In the genomic region with DNA sequence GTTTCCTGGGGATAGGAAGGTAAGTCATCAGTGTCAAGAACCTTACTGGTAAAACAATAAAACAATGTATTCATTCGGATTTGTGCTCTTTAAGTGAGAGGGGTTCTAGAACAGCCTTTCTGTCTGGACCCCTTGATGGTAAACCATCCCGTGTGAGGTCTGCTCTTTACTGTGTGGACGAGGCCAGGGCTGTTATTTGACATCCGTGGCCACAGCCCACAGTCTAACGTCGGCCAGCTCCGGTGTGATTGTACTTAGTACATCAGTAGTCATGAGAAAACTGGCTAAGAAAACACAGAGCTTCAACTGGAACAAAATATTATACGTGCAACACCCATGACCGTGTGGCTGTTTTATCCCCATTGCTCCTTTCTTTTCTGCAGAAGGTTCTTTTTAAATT, we compare ENCODE assay signal across 20 cellular contexts.
A peak's percentile ranks its signal among the peaks of the same experiment; 100 is the strongest.
DNase-seq lines count a peak whose midpoint lies in the region; ATAC-seq, FAIRE-seq and TF ChIP-seq lines count a peak whose summit lies in the region.
"Had no signal": no experiment of that assay in that cellular context is flagged by ENCODE, and none has a peak within 500 bp of the region (broad histone marks: within the 10 kb centered on the region; RNA-seq: fewer than 3 reads in every experiment).

No MANE protein-coding gene starts in this region.

- intact Hi-C loops in activated CD4-positive, alpha-beta memory T cell treated with anti-CD3 and anti-CD28 coated beads for 36 hours (cut with micrococcal nuclease) = no loop called here
- intact Hi-C loops in naive thymus-derived CD4-positive, alpha-beta T cell (cut with micrococcal nuclease) = no loop called here
- intact Hi-C loops in pancreas (cut with DNase I) = no loop called here

- H3K4me1 ChIP-seq in CD8-positive, alpha-beta memory T cell (ENCODE audit: insufficient read depth, low read length) = peaks cover 27% of the 10 kb centered on the region
- H3K4me1 ChIP-seq in naive thymus-derived CD4-positive, alpha-beta T cell (ENCODE audit: control insufficient read depth in 2 of 2, insufficient read depth in 2 of 2, low read length in 2 of 2) = peaks cover 13 to 20% of the 10 kb centered on the region in 2 donors
- no peaks in the 10 kb centered on the region for H3K4me1 ChIP-seq in pancreas
- H3K4me1 ChIP-seq: parathyroid adenoma, upper lobe of right lung had no signal

- ATAC-seq in activated CD8-positive, alpha-beta T cell treated with anti-CD3 and anti-CD28 coated beads, Interleukin-2, amount 10 ng/mL, durations not matched to agents 7 days and 5 days = no peak
- ATAC-seq in naive thymus-derived CD4-positive, alpha-beta T cell = no peak
- no peak for ATAC-seq in pancreas
- ATAC-seq: PC-3 had no signal

- H3K4me1 Mint-ChIP-seq in activated CD4-positive, alpha-beta memory T cell treated with anti-CD3 and anti-CD28 coated beads, Interleukin-2, amount 10 ng/mL, durations not matched to agents 7 days and 5 days = peaks cover 43% of the 10 kb centered on the region
- H3K4me1 Mint-ChIP-seq in activated CD4-positive, alpha-beta memory T cell treated with anti-CD3 and anti-CD28 coated beads for 36 hours (ENCODE audit: low read depth) = peaks cover 52% of the 10 kb centered on the region
- peaks cover 29 to 48% (median 30%) of the 10 kb centered on the region in 3 donors for H3K4me1 Mint-ChIP-seq in CD8-positive, alpha-beta memory T cell
- H3K4me1 Mint-ChIP-seq in activated CD8-positive, alpha-beta T cell treated with anti-CD3 and anti-CD28 coated beads, Interleukin-2, amount 10 ng/mL, durations not matched to agents 7 days and 5 days (ENCODE audit: low read depth) = peaks cover 53% of the 10 kb centered on the region
- peaks cover 19 to 42% (median 33%) of the 10 kb centered on the region in 7 donors for H3K4me1 Mint-ChIP-seq in naive thymus-derived CD4-positive, alpha-beta T cell
- no peaks in the 10 kb centered on the region for H3K4me1 Mint-ChIP-seq in nephron progenitor cell

- peaks cover 8% of the 10 kb centered on the region for H3K27me3 Mint-ChIP-seq in activated CD4-positive, alpha-beta memory T cell treated with anti-CD3 and anti-CD28 coated beads, Interleukin-2, amount 10 ng/mL, durations not matched to agents 7 days and 5 days
- H3K27me3 Mint-ChIP-seq in activated CD4-positive, alpha-beta memory T cell treated with anti-CD3 and anti-CD28 coated beads for 36 hours = no peaks in the 10 kb centered on the region
- peaks cover 0 to 2% of the 10 kb centered on the region in 2 donors for H3K27me3 Mint-ChIP-seq in CD8-positive, alpha-beta memory T cell
- H3K27me3 Mint-ChIP-seq in activated CD8-positive, alpha-beta T cell treated with anti-CD3 and anti-CD28 coated beads, Interleukin-2, amount 10 ng/mL, durations not matched to agents 7 days and 5 days (ENCODE audit: low read depth) = no peaks in the 10 kb centered on the region
- peaks cover 0 to 5% (median 0%) of the 10 kb centered on the region in 5 donors for H3K27me3 Mint-ChIP-seq in naive thymus-derived CD4-positive, alpha-beta T cell
- peaks cover 3% of the 10 kb centered on the region for H3K27me3 Mint-ChIP-seq in nephron progenitor cell (ENCODE audit: low read depth, poor library complexity)

- H3K4me3 Mint-ChIP-seq in activated CD4-positive, alpha-beta memory T cell treated with anti-CD3 and anti-CD28 coated beads, Interleukin-2, amount 10 ng/mL, durations not matched to agents 7 days and 5 days = no peak overlapping the region
- no peak overlapping the region for H3K4me3 Mint-ChIP-seq in activated CD4-positive, alpha-beta memory T cell treated with anti-CD3 and anti-CD28 coated beads for 36 hours
- peak overlapping the region in 4 of 7 donors; percentile 24 to 82 (median 77) for H3K4me3 Mint-ChIP-seq in CD8-positive, alpha-beta memory T cell
- no peak overlapping the region for H3K4me3 Mint-ChIP-seq in activated CD8-positive, alpha-beta T cell treated with anti-CD3 and anti-CD28 coated beads, Interleukin-2, amount 10 ng/mL, durations not matched to agents 7 days and 5 days
- peak overlapping the region in 5 of 10 donors; percentile 58 to 90 (median 81) for H3K4me3 Mint-ChIP-seq in naive thymus-derived CD4-positive, alpha-beta T cell
- H3K4me3 Mint-ChIP-seq in nephron progenitor cell = no peak overlapping the region

- no peak for DNase-seq in activated CD4-positive, alpha-beta memory T cell treated with anti-CD3 and anti-CD28 coated beads, Interleukin-2, amount 10 ng/mL, durations not matched to agents 7 days and 5 days
- no peak for DNase-seq in activated CD4-positive, alpha-beta memory T cell treated with anti-CD3 and anti-CD28 coated beads for 36 hours
- DNase-seq in CD8-positive, alpha-beta memory T cell = no peak
- no peak for DNase-seq in activated CD8-positive, alpha-beta T cell treated with anti-CD3 and anti-CD28 coated beads, Interleukin-2, amount 10 ng/mL, durations not matched to agents 7 days and 5 days
- DNase-seq in naive thymus-derived CD4-positive, alpha-beta T cell = no peak
- DNase-seq in nephron progenitor cell (no peak), pancreas (no peak), NCI-H510A (lab: John Stamatoyannopoulos, UW) (no peak)
- DNase-seq: HCEC 1CT, head of caudate nucleus, lower lobe of right lung, NCI-H1436 treated with DMSO at 0.1 percent for 48 hours, NCI-H774, PC-3, stomach, upper lobe of right lung had no signal

- H3K27ac ChIP-seq in CD8-positive, alpha-beta memory T cell (ENCODE audit: low read depth, low read length) = no peak overlapping the region
- H3K27ac ChIP-seq in naive thymus-derived CD4-positive, alpha-beta T cell (ENCODE audit: low read depth, low read length) = no peak overlapping the region
- no peak overlapping the region for H3K27ac ChIP-seq in pancreas
- H3K27ac ChIP-seq: C4-2B, lower lobe of right lung, parathyroid adenoma, stomach, upper lobe of right lung had no signal

- no peaks in the 10 kb centered on the region for H3K27me3 ChIP-seq in CD8-positive, alpha-beta memory T cell (ENCODE audit: insufficient read depth, low read length, poor library complexity, severe bottlenecking)
- no peaks in the 10 kb centered on the region for H3K27me3 ChIP-seq in naive thymus-derived CD4-positive, alpha-beta T cell (ENCODE audit: control insufficient read depth in 2 of 2, insufficient read depth in 2 of 2, low read length in 2 of 2)
- no peaks in the 10 kb centered on the region for H3K27me3 ChIP-seq in pancreas
- H3K27me3 ChIP-seq: stomach, upper lobe of right lung had no signal

- TF ChIP-seq CTCF in nephron progenitor cell (IDR thresholded peaks at IDR 0.05) = no peak
- TF ChIP-seq CTCF in pancreas (IDR thresholded peaks at IDR 0.05) = no peak

- peaks cover 4% of the 10 kb centered on the region for H3K9me3 Mint-ChIP-seq in activated CD4-positive, alpha-beta memory T cell treated with anti-CD3 and anti-CD28 coated beads, Interleukin-2, amount 10 ng/mL, durations not matched to agents 7 days and 5 days
- H3K9me3 Mint-ChIP-seq in activated CD4-positive, alpha-beta memory T cell treated with anti-CD3 and anti-CD28 coated beads for 36 hours = no peaks in the 10 kb centered on the region
- H3K9me3 Mint-ChIP-seq in CD8-positive, alpha-beta memory T cell = no peaks in the 10 kb centered on the region
- peaks cover 5% of the 10 kb centered on the region for H3K9me3 Mint-ChIP-seq in activated CD8-positive, alpha-beta T cell treated with anti-CD3 and anti-CD28 coated beads, Interleukin-2, amount 10 ng/mL, durations not matched to agents 7 days and 5 days (ENCODE audit: insufficient read depth)
- H3K9me3 Mint-ChIP-seq in naive thymus-derived CD4-positive, alpha-beta T cell = peaks cover 0 to 2% (median 0%) of the 10 kb centered on the region in 11 donors
- H3K9me3 Mint-ChIP-seq in nephron progenitor cell = peaks cover 3% of the 10 kb centered on the region
- H3K9me3 Mint-ChIP-seq: activated naive CD4-positive, alpha-beta T cell treated with anti-CD3 and anti-CD28 coated beads for 36 hours had no signal

- H3K36me3 Mint-ChIP-seq in activated CD4-positive, alpha-beta memory T cell treated with anti-CD3 and anti-CD28 coated beads, Interleukin-2, amount 10 ng/mL, durations not matched to agents 7 days and 5 days (ENCODE audit: low read depth) = peaks cover 3% of the 10 kb centered on the region
- no peaks in the 10 kb centered on the region for H3K36me3 Mint-ChIP-seq in activated CD4-positive, alpha-beta memory T cell treated with anti-CD3 and anti-CD28 coated beads for 36 hours
- H3K36me3 Mint-ChIP-seq in CD8-positive, alpha-beta memory T cell = no peaks in the 10 kb centered on the region
- H3K36me3 Mint-ChIP-seq in activated CD8-positive, alpha-beta T cell treated with anti-CD3 and anti-CD28 coated beads, Interleukin-2, amount 10 ng/mL, durations not matched to agents 7 days and 5 days (ENCODE audit: low read depth) = peaks cover 12% of the 10 kb centered on the region
- H3K36me3 Mint-ChIP-seq in naive thymus-derived CD4-positive, alpha-beta T cell = peaks cover 0 to 14% (median 0%) of the 10 kb centered on the region in 5 donors
- H3K36me3 Mint-ChIP-seq in nephron progenitor cell (ENCODE audit: low read depth) = no peaks in the 10 kb centered on the region

- peak overlapping the region; percentile 70 for H3K27ac Mint-ChIP-seq in activated CD4-positive, alpha-beta memory T cell treated with anti-CD3 and anti-CD28 coated beads, Interleukin-2, amount 10 ng/mL, durations not matched to agents 7 days and 5 days
- H3K27ac Mint-ChIP-seq in activated CD4-positive, alpha-beta memory T cell treated with anti-CD3 and anti-CD28 coated beads for 36 hours = no peak overlapping the region
- peak overlapping the region in 1 of 8 donors; percentile 53 for H3K27ac Mint-ChIP-seq in CD8-positive, alpha-beta memory T cell
- H3K27ac Mint-ChIP-seq in activated CD8-positive, alpha-beta T cell treated with anti-CD3 and anti-CD28 coated beads, Interleukin-2, amount 10 ng/mL, durations not matched to agents 7 days and 5 days = peak overlapping the region; percentile 91
- peak overlapping the region in 5 of 9 donors; percentile 2 to 93 (median 65) for H3K27ac Mint-ChIP-seq in naive thymus-derived CD4-positive, alpha-beta T cell
- no peak overlapping the region for H3K27ac Mint-ChIP-seq in nephron progenitor cell

- no peaks in the 10 kb centered on the region for H3K36me3 ChIP-seq in CD8-positive, alpha-beta memory T cell (ENCODE audit: insufficient read depth, low read length)
- no peaks in the 10 kb centered on the region for H3K36me3 ChIP-seq in naive thymus-derived CD4-positive, alpha-beta T cell (ENCODE audit: control insufficient read depth in 2 of 3, insufficient read depth in 3 of 3, low read length in 3 of 3)
- no peaks in the 10 kb centered on the region for H3K36me3 ChIP-seq in pancreas
- H3K36me3 ChIP-seq: lower lobe of right lung, stomach, upper lobe of right lung had no signal

- CTCF ChIA-PET in activated CD4-positive, alpha-beta memory T cell treated with anti-CD3 and anti-CD28 coated beads, Interleukin-2, amount 10 ng/mL, durations not matched to agents 7 days and 5 days (lab: Charles Lee) = interaction anchor here (0.7 to 2.5 kb wide), 2 partner anchors 90 to 516 kb away, joined by 3 to 8 read pairs; no protein-coding TSS in a partner anchor
- CTCF ChIA-PET in activated CD4-positive, alpha-beta memory T cell treated with anti-CD3 and anti-CD28 coated beads for 36 hours (lab: Charles Lee) = no interaction called here
- CTCF ChIA-PET in CD8-positive, alpha-beta memory T cell (lab: Charles Lee) = no interaction called here
- CTCF ChIA-PET in activated CD8-positive, alpha-beta T cell treated with anti-CD3 and anti-CD28 coated beads, Interleukin-2, amount 10 ng/mL, durations not matched to agents 7 days and 5 days (lab: Charles Lee) = interaction anchor here (0.7 kb wide), 1 partner anchor 180 kb away, joined by 3 read pairs; no protein-coding TSS in a partner anchor
- CTCF ChIA-PET in naive thymus-derived CD4-positive, alpha-beta T cell (lab: Charles Lee) = no interaction called here

- no peak for FAIRE-seq in pancreas (lab: Jason Lieb, UNC)
- FAIRE-seq: colon had no signal

- WGBS in pancreas, 2 donors = 60 to 66% methylated on average over 9 of the region's 9 CpGs

- POLR2A ChIA-PET in activated CD4-positive, alpha-beta memory T cell treated with anti-CD3 and anti-CD28 coated beads, Interleukin-2, amount 10 ng/mL, durations not matched to agents 7 days and 5 days (lab: Charles Lee) = no interaction called here
- POLR2A ChIA-PET in activated CD4-positive, alpha-beta memory T cell treated with anti-CD3 and anti-CD28 coated beads for 36 hours (lab: Charles Lee) = no interaction called here
- POLR2A ChIA-PET in CD8-positive, alpha-beta memory T cell (lab: Charles Lee) = no interaction called here
- POLR2A ChIA-PET in activated CD8-positive, alpha-beta T cell treated with anti-CD3 and anti-CD28 coated beads, Interleukin-2, amount 10 ng/mL, durations not matched to agents 7 days and 5 days (lab: Charles Lee) = no interaction called here
- POLR2A ChIA-PET in naive thymus-derived CD4-positive, alpha-beta T cell (lab: Charles Lee) = no interaction called here

- no peak overlapping the region for H3K4me3 ChIP-seq in CD8-positive, alpha-beta memory T cell (ENCODE audit: low read length)
- H3K4me3 ChIP-seq in naive thymus-derived CD4-positive, alpha-beta T cell (ENCODE audit: low read length) = no peak overlapping the region
- H3K4me3 ChIP-seq in pancreas = no peak overlapping the region
- H3K4me3 ChIP-seq: lower lobe of right lung, stomach, upper lobe of right lung had no signal

- no peaks in the 10 kb centered on the region for H3K9me3 ChIP-seq in CD8-positive, alpha-beta memory T cell (ENCODE audit: low read length)
- no peaks in the 10 kb centered on the region for H3K9me3 ChIP-seq in naive thymus-derived CD4-positive, alpha-beta T cell (ENCODE audit: control insufficient read depth in 2 of 3, low read length in 3 of 3)
- no peaks in the 10 kb centered on the region for H3K9me3 ChIP-seq in pancreas
- H3K9me3 ChIP-seq: lower lobe of right lung, stomach, upper lobe of right lung had no signal

Comparison
In these comparisons a context has a peak if more than half of its experiments do, and no peak if none do; other contexts are left out.
1. H3K27ac Mint-ChIP-seq: peak in activated CD4-positive, alpha-beta memory T cell treated with anti-CD3 and anti-CD28 coated beads, Interleukin-2, amount 10 ng/mL, durations not matched to agents 7 days and 5 days (single experiment), activated CD8-positive, alpha-beta T cell treated with anti-CD3 and anti-CD28 coated beads, Interleukin-2, amount 10 ng/mL, durations not matched to agents 7 days and 5 days (single experiment) and naive thymus-derived CD4-positive, alpha-beta T cell (5 of 9); none in activated CD4-positive, alpha-beta memory T cell treated with anti-CD3 and anti-CD28 coated beads for 36 hours (single experiment) and nephron progenitor cell (single experiment).
2. CTCF ChIA-PET loops: an anchor here in activated CD4-positive, alpha-beta memory T cell treated with anti-CD3 and anti-CD28 coated beads, Interleukin-2, amount 10 ng/mL, durations not matched to agents 7 days and 5 days (0.7 to 2.5 kb wide) and activated CD8-positive, alpha-beta T cell treated with anti-CD3 and anti-CD28 coated beads, Interleukin-2, amount 10 ng/mL, durations not matched to agents 7 days and 5 days (0.7 kb wide); none called in activated CD4-positive, alpha-beta memory T cell treated with anti-CD3 and anti-CD28 coated beads for 36 hours, CD8-positive, alpha-beta memory T cell and naive thymus-derived CD4-positive, alpha-beta T cell.
3. H3K4me3 Mint-ChIP-seq: peak in CD8-positive, alpha-beta memory T cell (4 of 7); none in activated CD4-positive, alpha-beta memory T cell treated with anti-CD3 and anti-CD28 coated beads, Interleukin-2, amount 10 ng/mL, durations not matched to agents 7 days and 5 days (single experiment), activated CD4-positive, alpha-beta memory T cell treated with anti-CD3 and anti-CD28 coated beads for 36 hours (single experiment), activated CD8-positive, alpha-beta T cell treated with anti-CD3 and anti-CD28 coated beads, Interleukin-2, amount 10 ng/mL, durations not matched to agents 7 days and 5 days (single experiment) and nephron progenitor cell (single experiment).